Comparison of ENCODE assay signal across 27 cellular contexts in genomic region chr12:43965899-43966298, GRCh38.
"Had no signal": no experiment of that assay in that cellular context is flagged by ENCODE, and none has a peak within 500 bp of the region (broad histone marks: within the 10 kb centered on the region; RNA-seq: fewer than 3 reads in every experiment).

No MANE protein-coding gene starts in this region.

- H3K79me2 ChIP-seq: hepatocyte had no signal

- H3K4me1 ChIP-seq: esophagus muscularis mucosa, esophagus squamous epithelium, gastrocnemius medialis, gastroesophageal sphincter, heart left ventricle had no signal

- H3K27ac ChIP-seq: coronary artery, dorsolateral prefrontal cortex, epithelial cell of prostate, esophagus muscularis mucosa, esophagus squamous epithelium, foreskin keratinocyte, gastrocnemius medialis, gastroesophageal sphincter, heart left ventricle, heart right ventricle, hepatocyte had no signal

- H3K27me3 ChIP-seq: dorsolateral prefrontal cortex, esophagus muscularis mucosa, esophagus squamous epithelium, foreskin keratinocyte, gastrocnemius medialis, gastroesophageal sphincter, heart left ventricle, heart right ventricle, hepatocyte had no signal

- H2AFZ ChIP-seq: hepatocyte had no signal

- H3K36me3 ChIP-seq: esophagus muscularis mucosa, esophagus squamous epithelium, gastrocnemius medialis, gastroesophageal sphincter, heart left ventricle, heart right ventricle had no signal

- FAIRE-seq: endometrium, endothelial cell of umbilical vein, frontal cortex had no signal

- H3K4me2 ChIP-seq: hepatocyte had no signal

- H3K9me3 ChIP-seq: esophagus muscularis mucosa, esophagus squamous epithelium, gastrocnemius medialis, gastroesophageal sphincter had no signal

- H3K4me3 ChIP-seq: coronary artery, dorsolateral prefrontal cortex, esophagus muscularis mucosa, esophagus squamous epithelium, gastrocnemius medialis, gastroesophageal sphincter, heart left ventricle, heart right ventricle, hepatocyte had no signal

- ATAC-seq: effector memory CD8-positive, alpha-beta T cell; esophagus mucosa; foreskin keratinocyte; gastrocnemius medialis; gastroesophageal sphincter; heart left ventricle had no signal

- DNase-seq: cortex of kidney; dermis blood vessel endothelial cell; dorsolateral prefrontal cortex; effector CD4-positive, alpha-beta T cell; effector CD8-positive, alpha-beta T cell; effector memory CD4-positive, alpha-beta T cell; effector memory CD8-positive, alpha-beta T cell; endodermal cell; erythroblast; esophagus squamous epithelium; foreskin fibroblast; foreskin keratinocyte; gastrocnemius medialis; glutamatergic neuron; head of caudate nucleus; heart left ventricle; heart right ventricle; hippocampal formation had no signal
